Comparison of ENCODE assay signal across 16 cellular contexts in the genomic region with DNA sequence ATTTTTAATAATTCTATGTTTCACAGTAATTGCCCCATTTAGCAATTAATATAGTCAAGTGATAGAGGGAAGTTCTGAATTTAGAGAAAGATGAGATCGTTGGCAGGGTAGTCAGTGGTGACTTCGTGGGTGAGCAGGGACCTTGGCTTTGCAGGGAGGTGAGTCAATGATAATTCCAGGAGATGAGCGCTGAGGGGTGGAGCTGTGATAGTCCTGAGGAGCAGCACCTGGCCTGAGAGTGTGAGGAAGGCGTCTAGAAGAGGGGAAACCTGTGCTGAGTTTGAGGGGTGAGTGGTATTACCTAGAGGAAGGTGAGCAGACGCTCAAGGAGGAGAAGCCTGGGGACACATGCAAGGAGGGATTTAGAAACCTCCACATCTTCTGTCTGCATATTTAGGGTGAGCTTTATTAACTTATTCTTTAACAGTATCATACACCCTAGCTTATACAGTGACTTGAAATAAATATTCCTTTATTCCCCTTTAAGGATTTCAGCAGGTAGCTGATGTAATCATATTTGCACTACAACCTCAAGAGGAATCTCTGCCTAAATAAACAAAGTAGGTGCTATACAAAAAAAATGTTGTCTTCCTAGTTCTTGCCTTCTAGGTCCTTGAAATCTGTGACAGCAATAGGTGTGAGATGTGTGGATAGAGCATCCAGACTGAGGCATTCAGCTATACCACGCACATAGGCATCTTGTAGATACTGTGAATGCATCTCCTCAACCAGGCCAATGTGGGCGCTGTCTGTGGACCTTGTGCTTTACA. TPM values are rescaled to one million over a fixed set of nuclear protein-coding genes. Genes with fewer than 3 reads are reported as not detected.
DNase-seq lines count a peak whose midpoint lies in the region; ATAC-seq and TF ChIP-seq lines count a peak whose summit lies in the region.
"Had no signal": no experiment of that assay in that cellular context is flagged by ENCODE, and none has a peak within 500 bp of the region (broad histone marks: within the 10 kb centered on the region; RNA-seq: fewer than 3 reads in every experiment).

No MANE protein-coding gene starts in this region.

- ATAC-seq in Right ventricle myocardium inferior (no peak), heart right ventricle (no peak), HG02763 (IDR thresholded peaks at IDR 0.05; ENCODE audit: unreplicated experiment) (no peak)
- ATAC-seq: T-cell had no signal

- TF ChIP-seq CTCF in heart right ventricle (IDR thresholded peaks at IDR 0.05): no peak

- no peak overlapping the region for H3K27ac ChIP-seq in heart right ventricle
- no peak overlapping the region for H3K27ac ChIP-seq in SJCRH30
- H3K27ac ChIP-seq: RWPE1, SK-N-MC had no signal

- DNase-seq in Right ventricle myocardium inferior (ENCODE audit: missing footprints) (peak; percentile 43), heart right ventricle (no peak), NCI-H2029 (lab: John Stamatoyannopoulos, UW) (peak; percentile 67), kidney tubule cell (ENCODE audit: low spot score) (peak; percentile 53), SJCRH30 (no peak), head of caudate nucleus (no peak)
- DNase-seq: ACHN; CD4-positive, alpha-beta T cell; H7; NCI-H146; NCI-H2171; NCI-H446 treated with DMSO at 0.1 percent for 48 hours; T-cell had no signal

- no peaks in the 10 kb centered on the region for H3K9me3 ChIP-seq in heart right ventricle
- H3K9me3 ChIP-seq in SJCRH30 (replicated peaks): no peaks in the 10 kb centered on the region

- 92 to 93% methylated on average over 7 of the region's 7 CpGs for WGBS in heart right ventricle, 2 donors

- H3K4me1 ChIP-seq in heart right ventricle (peaks cover 12 to 40% (median 29%) of the 10 kb centered on the region in 9 donors), SJCRH30 (peaks cover 5% of the 10 kb centered on the region; the same call in 1 of the 2 replicates)

- intact Hi-C loops in Right ventricle myocardium inferior (cut with DNase I): loop anchor here (5.0 kb wide), 1 partner anchor 37 kb away; no protein-coding TSS in a partner anchor
- intact Hi-C loops in heart right ventricle (cut with DNase I): no loop called here
- intact Hi-C loops in head of caudate nucleus (cut with DNase I): no loop called here

- H3K36me3 ChIP-seq in heart right ventricle (no peaks in the 10 kb centered on the region), SJCRH30 (no peaks in the 10 kb centered on the region)

- H3K27me3 ChIP-seq in heart right ventricle (peaks cover 0 to 49% (median 0%) of the 10 kb centered on the region in 7 donors), SJCRH30 (no peaks in the 10 kb centered on the region)

- no peak overlapping the region for H3K4me3 ChIP-seq in heart right ventricle
- no peak overlapping the region for H3K4me3 ChIP-seq in SJCRH30
- H3K4me3 ChIP-seq: SK-N-MC had no signal

RNA-seq across cellular contexts. Expression of a gene that starts 2.1 kb away (rescaled TPM):
- total RNA-seq in Right ventricle myocardium inferior: 2.3 TPM
- total RNA-seq in heart right ventricle: 1 to 10 TPM; 1.1 to 5.9 (median 2.9) TPM
- polyA plus RNA-seq in heart right ventricle: 1 to 10 TPM in 1 of 2 donors, under 1 TPM in 1; 0.59 to 1.6 TPM
- 9.4 and 9.5 TPM in 2 replicates for total RNA-seq in SJCRH30 (2014; rRNA removed; shearing (Covaris generic))
- total RNA-seq: CD4-positive, alpha-beta T cell; T-cell had no signal

Comparison
In these comparisons a context has a peak if more than half of its experiments do, and no peak if none do; other contexts are left out.
1. DNase-seq: peak in Right ventricle myocardium inferior (single experiment), NCI-H2029 (single experiment) and kidney tubule cell (single experiment); none in heart right ventricle (0 of 2), SJCRH30 (0 of 2) and head of caudate nucleus (0 of 42).